ENCODE assay signal across 8 cellular contexts in the genomic region with DNA sequence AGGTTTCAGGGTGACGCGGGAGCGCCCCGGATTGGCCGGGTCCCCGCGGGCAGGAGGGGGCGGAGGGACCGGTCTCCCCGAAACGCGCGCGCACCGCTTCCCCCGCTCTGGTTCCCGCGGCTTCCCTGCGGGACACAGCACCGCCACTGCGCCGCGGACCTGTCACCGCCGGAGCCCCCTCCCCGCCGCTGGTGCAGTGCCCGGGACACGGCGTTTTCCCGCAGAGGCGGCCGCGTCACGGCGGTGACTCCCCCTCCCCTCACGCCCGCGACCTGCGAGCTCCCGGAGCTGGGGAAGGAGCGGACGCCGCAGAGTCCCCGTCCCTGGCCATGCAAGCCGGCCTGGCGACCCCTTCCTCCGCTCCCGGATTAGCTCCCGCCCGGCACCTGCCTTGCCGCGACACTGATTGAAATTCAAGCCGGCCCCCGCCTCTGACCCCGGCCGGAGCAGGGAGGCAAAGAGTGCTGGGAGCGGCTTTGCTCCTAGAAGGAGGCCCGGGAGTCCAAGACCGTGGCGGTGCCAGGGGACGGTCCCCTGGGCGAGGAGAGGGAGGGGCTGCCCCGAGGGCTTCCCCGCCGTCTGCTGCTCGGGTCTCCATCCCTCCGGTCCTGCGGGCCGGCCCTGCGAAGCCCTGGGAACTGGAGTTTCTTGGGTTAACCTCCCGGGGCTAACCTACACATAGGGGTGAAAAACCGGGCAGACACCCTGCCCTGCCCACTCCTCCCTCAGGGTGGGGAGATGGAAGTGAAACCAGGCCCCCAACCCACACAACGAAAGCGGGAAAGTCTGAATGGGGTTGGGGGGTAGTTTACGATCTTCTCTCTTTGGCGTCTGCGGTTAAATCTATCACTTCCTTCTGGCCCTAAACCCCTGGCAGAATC. TPM values are rescaled to one million over a fixed set of nuclear protein-coding genes. Genes with fewer than 3 reads are reported as not detected.
DNase-seq lines count a peak whose midpoint lies in the region; ATAC-seq and TF ChIP-seq lines count a peak whose summit lies in the region.

No MANE protein-coding gene starts in this region.

- ATAC-seq in GM23338 (peak; percentile 43), GM18502 (IDR thresholded peaks at IDR 0.05; ENCODE audit: poor library complexity, unreplicated experiment) (no peak)
- peak; percentile 17 to 42 for ATAC-seq in natural killer cell treated with Interleukin-12 subunit alpha and Interleukin-12 subunit beta and Interleukin-15 and Interleukin-18, amount 100 ng/mL, for 72 hours

- H3K36me3 ChIP-seq in GM23338 (ENCODE audit: insufficient read depth) (no peaks in the 10 kb centered on the region; the same call in 1 of the 2 replicates), ectodermal cell (ENCODE audit: control insufficient read depth, insufficient read depth, low read length) (no peaks in the 10 kb centered on the region)

- H3K27ac ChIP-seq in GM23338 (ENCODE audit: low read depth) (no peak overlapping the region), ectodermal cell (ENCODE audit: insufficient read depth, low read depth, low read length, poor library complexity, severe bottlenecking) (no peak overlapping the region)

- TF ChIP-seq CTCF in GM23338 (conservative IDR thresholded peaks at IDR 0.05; ENCODE audit: low read depth in 2 of 2) = no peak

- no peaks in the 10 kb centered on the region; the same call in 1 of the 2 replicates for H3K79me2 ChIP-seq in GM23338 (replicated peaks; ENCODE audit: insufficient read depth)

- peak overlapping the region; percentile 77 for H3K4me3 Mint-ChIP-seq in GM23338
- peak overlapping the region; percentile 79 for H3K4me3 Mint-ChIP-seq in natural killer cell treated with Interleukin-12 subunit alpha and Interleukin-12 subunit beta and Interleukin-15 and Interleukin-18, amount 100 ng/mL, for 72 hours

- H3K9me3 ChIP-seq in ectodermal cell (ENCODE audit: control insufficient read depth, low read length) = no peaks in the 10 kb centered on the region

- H3K9me2 ChIP-seq in GM23338 (ENCODE audit: insufficient read depth) = no peaks in the 10 kb centered on the region

- H3K4me3 ChIP-seq in GM23338 = peak overlapping the region; percentile 81
- peak overlapping the region; percentile 50 for H3K4me3 ChIP-seq in ectodermal cell (ENCODE audit: insufficient read depth, low read depth, low read length)

- H3K27me3 Mint-ChIP-seq in GM23338 (ENCODE audit: insufficient read depth, low read depth, poor library complexity) = peaks cover 36% of the 10 kb centered on the region
- H3K27me3 Mint-ChIP-seq in natural killer cell treated with Interleukin-12 subunit alpha and Interleukin-12 subunit beta and Interleukin-15 and Interleukin-18, amount 100 ng/mL, for 72 hours = peaks cover 42 to 69% of the 10 kb centered on the region in 2 donors

- H3F3A ChIP-seq in GM23338 (replicated peaks; ENCODE audit: low read depth) = peaks cover 21% of the 10 kb centered on the region

- 0% methylated on average over 74 to 77 of the region's 78 CpGs for WGBS in ectodermal cell, 2 experiments

- peaks cover 35% of the 10 kb centered on the region for H3K4me1 Mint-ChIP-seq in GM23338
- peaks cover 13 to 18% of the 10 kb centered on the region in 2 donors for H3K4me1 Mint-ChIP-seq in natural killer cell treated with Interleukin-12 subunit alpha and Interleukin-12 subunit beta and Interleukin-15 and Interleukin-18, amount 100 ng/mL, for 72 hours (ENCODE audit: low read depth in 2 of 2)

- no peaks in the 10 kb centered on the region; the same call in 2 of the 3 replicates for H3K9me3 Mint-ChIP-seq in GM23338
- no peaks in the 10 kb centered on the region for H3K9me3 Mint-ChIP-seq in natural killer cell treated with Interleukin-12 subunit alpha and Interleukin-12 subunit beta and Interleukin-15 and Interleukin-18, amount 100 ng/mL, for 72 hours

- H4K20me1 ChIP-seq in GM23338 (replicated peaks; ENCODE audit: insufficient read depth) = 0 out of 2 replicates have a peak, but pooled peaks cover 8% of the 10 kb centered on the region

- H3K27ac Mint-ChIP-seq in GM23338 = no peak overlapping the region
- no peak overlapping the region for H3K27ac Mint-ChIP-seq in natural killer cell treated with Interleukin-12 subunit alpha and Interleukin-12 subunit beta and Interleukin-15 and Interleukin-18, amount 100 ng/mL, for 72 hours

- peak overlapping the region; percentile 10; the same call in 1 of the 2 replicates for H2AFZ ChIP-seq in GM23338

- H3K4me2 ChIP-seq in GM23338 = peak overlapping the region; percentile 96

- H3K27me3 ChIP-seq in GM23338 (ENCODE audit: insufficient read depth) (peaks cover 51% of the 10 kb centered on the region), ectodermal cell (ENCODE audit: control insufficient read depth, insufficient read depth, low read length, poor library complexity, severe bottlenecking) (peaks cover 44% of the 10 kb centered on the region)

- H3K4me1 ChIP-seq in GM23338 (ENCODE audit: insufficient read depth) (peaks cover 37% of the 10 kb centered on the region), ectodermal cell (ENCODE audit: control insufficient read depth, insufficient read depth, low read length) (peaks cover 17% of the 10 kb centered on the region)

- peak; percentile 81 for DNase-seq in GM23338 (ENCODE audit: low spot score)
- peak; percentile 5 for DNase-seq in T follicular helper cell (ENCODE audit: low read depth)
- no peak for DNase-seq in natural killer cell treated with Interleukin-12 subunit alpha and Interleukin-12 subunit beta and Interleukin-15 and Interleukin-18, amount 100 ng/mL, for 72 hours (ENCODE audit: low spot score)
- no peak for DNase-seq in cerebellar nuclear complex (lab: John Stamatoyannopoulos, UW)
- no peak for DNase-seq in middle frontal gyrus (ENCODE audit: extremely low spot score, low spot score)
- DNase-seq in superior temporal gyrus (ENCODE audit: extremely low spot score) = no peak

- H3K36me3 Mint-ChIP-seq in GM23338 (ENCODE audit: low read depth) = no peaks in the 10 kb centered on the region
- no peaks in the 10 kb centered on the region for H3K36me3 Mint-ChIP-seq in natural killer cell treated with Interleukin-12 subunit alpha and Interleukin-12 subunit beta and Interleukin-15 and Interleukin-18, amount 100 ng/mL, for 72 hours

TF ChIP-seq in GM23338, 12 proteins besides CTCF, POLR2A, EP300 and RAD21 (continues in another document):
- no peak for TF ChIP-seq EZH2phosphoT487 (IDR thresholded peaks at IDR 0.05; ENCODE audit: unreplicated experiment)
- TF ChIP-seq, protein P1, sequence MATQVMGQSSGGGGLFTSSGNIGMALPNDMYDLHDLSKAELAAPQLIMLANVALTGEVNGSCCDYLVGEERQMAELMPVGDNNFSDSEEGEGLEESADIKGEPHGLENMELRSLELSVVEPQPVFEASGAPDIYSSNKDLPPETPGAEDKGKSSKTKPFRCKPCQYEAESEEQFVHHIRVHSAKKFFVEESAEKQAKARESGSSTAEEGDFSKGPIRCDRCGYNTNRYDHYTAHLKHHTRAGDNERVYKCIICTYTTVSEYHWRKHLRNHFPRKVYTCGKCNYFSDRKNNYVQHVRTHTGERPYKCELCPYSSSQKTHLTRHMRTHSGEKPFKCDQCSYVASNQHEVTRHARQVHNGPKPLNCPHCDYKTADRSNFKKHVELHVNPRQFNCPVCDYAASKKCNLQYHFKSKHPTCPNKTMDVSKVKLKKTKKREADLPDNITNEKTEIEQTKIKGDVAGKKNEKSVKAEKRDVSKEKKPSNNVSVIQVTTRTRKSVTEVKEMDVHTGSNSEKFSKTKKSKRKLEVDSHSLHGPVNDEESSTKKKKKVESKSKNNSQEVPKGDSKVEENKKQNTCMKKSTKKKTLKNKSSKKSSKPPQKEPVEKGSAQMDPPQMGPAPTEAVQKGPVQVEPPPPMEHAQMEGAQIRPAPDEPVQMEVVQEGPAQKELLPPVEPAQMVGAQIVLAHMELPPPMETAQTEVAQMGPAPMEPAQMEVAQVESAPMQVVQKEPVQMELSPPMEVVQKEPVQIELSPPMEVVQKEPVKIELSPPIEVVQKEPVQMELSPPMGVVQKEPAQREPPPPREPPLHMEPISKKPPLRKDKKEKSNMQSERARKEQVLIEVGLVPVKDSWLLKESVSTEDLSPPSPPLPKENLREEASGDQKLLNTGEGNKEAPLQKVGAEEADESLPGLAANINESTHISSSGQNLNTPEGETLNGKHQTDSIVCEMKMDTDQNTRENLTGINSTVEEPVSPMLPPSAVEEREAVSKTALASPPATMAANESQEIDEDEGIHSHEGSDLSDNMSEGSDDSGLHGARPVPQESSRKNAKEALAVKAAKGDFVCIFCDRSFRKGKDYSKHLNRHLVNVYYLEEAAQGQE (IDR thresholded peaks at IDR 0.05; ENCODE audit: unreplicated experiment) = no peak
- TF ChIP-seq JUNB (IDR thresholded peaks at IDR 0.05; ENCODE audit: unreplicated experiment) = no peak
- TF ChIP-seq EZH2 (IDR thresholded peaks at IDR 0.05; ENCODE audit: low read depth, unreplicated experiment) = no peak
- TF ChIP-seq ZNF331 (CRISPR knock-in tag; IDR thresholded peaks at IDR 0.05; ENCODE audit: low read depth) = no peak
- TF ChIP-seq STAT1 (IDR thresholded peaks at IDR 0.05; ENCODE audit: unreplicated experiment) = no peak
- no peak for TF ChIP-seq NANOG (IDR thresholded peaks at IDR 0.05; ENCODE audit: borderline replicate concordance)

RNA-seq across cellular contexts. Expression of a gene that starts 1.0 kb away (rescaled TPM):
- 8.1 and 12.3 TPM in 2 replicates for total RNA-seq in GM23338 (2014; rRNA removed; shearing (Covaris generic))
- 2.0 and 2.3 TPM in 2 replicates for polyA plus RNA-seq in GM23338 (2016; fragmentation: Nextera tagmentation; extraction: Ambion mirVana)
- polyA plus RNA-seq in ectodermal cell (2013, experiment 1 of 4) = 3.1 TPM
- polyA plus RNA-seq in ectodermal cell (2013, experiment 2 of 4) = 3.2 TPM
- 5.8 TPM for polyA plus RNA-seq in ectodermal cell (2013, experiment 3 of 4)
- 5.9 TPM for polyA plus RNA-seq in ectodermal cell (2013, experiment 4 of 4)
- total RNA-seq in natural killer cell treated with Interleukin-12 subunit alpha and Interleukin-12 subunit beta and Interleukin-15 and Interleukin-18, amount 100 ng/mL, for 72 hours = under 1 TPM; 0.33 to 0.40 TPM

Comparison
In these comparisons a context has a peak if more than half of its experiments do, and no peak if none do; other contexts are left out.
1. DNase-seq: peak in GM23338 (single experiment) and T follicular helper cell (single experiment); none in natural killer cell treated with Interleukin-12 subunit alpha and Interleukin-12 subunit beta and Interleukin-15 and Interleukin-18, amount 100 ng/mL, for 72 hours (single experiment), cerebellar nuclear complex (0 of 2), middle frontal gyrus (single experiment) and superior temporal gyrus (single experiment).